In genomic region chr12:57966536-57966935, GRCh38 we compare ENCODE assay signal across 29 cellular contexts. TPM values are rescaled to one million over a fixed set of nuclear protein-coding genes. Genes with fewer than 3 reads are reported as not detected.
DNase-seq lines count a peak whose midpoint lies in the region; ATAC-seq, FAIRE-seq and TF ChIP-seq lines count a peak whose summit lies in the region.
"Had no signal": no experiment of that assay in that cellular context is flagged by ENCODE, and none has a peak within 500 bp of the region (broad histone marks: within the 10 kb centered on the region; RNA-seq: fewer than 3 reads in every experiment).

No MANE protein-coding gene starts in this region.

- POLR2A ChIA-PET in HepG2 (lab: Yijun Ruan, JAX) (interaction anchor here (1.2 kb wide), 1 partner anchor 25 kb away, joined by 8 read pairs; the partner anchor contains the start of gene ATP23), HEK293 (lab: Yijun Ruan, JAX) (no interaction called here), K562 (lab: Yijun Ruan, JAX) (interaction anchor here (0.7 kb wide), 1 partner anchor 1883 kb away, joined by 3 read pairs; no protein-coding TSS in a partner anchor)

- CTCF ChIA-PET in HepG2 (lab: Yijun Ruan, JAX; ENCODE audit: low intra/inter-chr PET ratio, low total read pairs): no interaction called here
- CTCF ChIA-PET in HEK293 (lab: Yijun Ruan, JAX): interaction anchor here (0.6 kb wide), 1 partner anchor 24 kb away, joined by 3 read pairs; no protein-coding TSS in a partner anchor
- CTCF ChIA-PET in K562 (lab: Yijun Ruan, JAX; ENCODE audit: low intra/inter-chr PET ratio): no interaction called here

- H3K4me2 ChIP-seq in HepG2 (ENCODE audit: low read depth, low read length) (peak overlapping the region; percentile 74), K562 (ENCODE audit: insufficient read depth, low read length) (no peak overlapping the region)
- H3K4me2 ChIP-seq: BLaER1; BLaER1 treated with 17β-estradiol and CSF1 and Interleukin-3, amounts not matched to agents 10 nM and 100 nM had no signal

- BruUV-seq in HepG2 (replicated peaks; lab: Mats Ljungman, UMichigan): no TSS peak
- no TSS peak for BruUV-seq in K562 (replicated peaks; lab: Mats Ljungman, UMichigan)

- TF ChIP-seq CTCF in HepG2 (CRISPR knock-in tag; IDR thresholded peaks at IDR 0.05) (no peak), right lobe of liver (IDR thresholded peaks at IDR 0.05) (no peak), HEK293 (tag by site-specific recombination; IDR thresholded peaks at IDR 0.05) (no peak), K562 (IDR thresholded peaks at IDR 0.05 in 2 of 3, conservative IDR thresholded peaks at IDR 0.05 in 1 of 3; ENCODE audit: insufficient read depth in 2 of 3, low read depth in 1 of 3, low read length in 3 of 3) (no peak)

- no peak for ATAC-seq in HepG2
- ATAC-seq in right lobe of liver: no peak
- peak; percentile 29; the same call in 2 of the 3 replicates for ATAC-seq in K562
- ATAC-seq in GM18519 (IDR thresholded peaks at IDR 0.05; ENCODE audit: low FRiP score, unreplicated experiment): no peak
- no peak for ATAC-seq in HG03457 (IDR thresholded peaks at IDR 0.05; ENCODE audit: unreplicated experiment)
- ATAC-seq: A549; CD8-positive, alpha-beta T cell had no signal

- no peak overlapping the region for H3K27ac ChIP-seq in HepG2 (ENCODE audit: extremely low read length, insufficient read depth, low read length)
- no peak overlapping the region for H3K27ac ChIP-seq in right lobe of liver
- no peak overlapping the region for H3K27ac ChIP-seq in HEK293 (ENCODE audit: extremely low read depth, low read depth, low read length)
- no peak overlapping the region for H3K27ac ChIP-seq in K562 (ENCODE audit: extremely low read depth, low read depth, low read length)
- H3K27ac ChIP-seq: 22Rv1; A549; BLaER1; BLaER1 treated with 17β-estradiol and CSF1 and Interleukin-3, amounts not matched to agents 10 nM and 100 nM; C4-2B had no signal

- no peak for DNase-seq in HepG2 (ENCODE audit: low spot score)
- DNase-seq in right lobe of liver: no peak
- DNase-seq in K562 (ENCODE audit: extremely low read depth in 1 of 4, low spot score in 3 of 4): no peak
- DNase-seq: 8988T; ACHN; AML-193; BE2C; C1 segment of cervical spinal cord; Caco-2; Calu3; CD4-positive, alpha-beta memory T cell; CD4-positive, alpha-beta T cell; CD4-positive, CD25-positive, alpha-beta regulatory T cell; CD8-positive, alpha-beta memory T cell; CD8-positive, alpha-beta T cell; COR-L47; DMS 273 treated with DMSO at 0.1 percent for 48 hours; DMS153; EL had no signal

- no peak for FAIRE-seq in HepG2 (lab: Jason Lieb, UNC)
- no peak for FAIRE-seq in K562 (lab: Jason Lieb, UNC)
- FAIRE-seq: A204.1, A549, D721Med had no signal

- TF ChIP-seq RAD21 in HepG2 (CRISPR knock-in tag; IDR thresholded peaks at IDR 0.05) (no peak), K562 (CRISPR knock-in tag; conservative IDR thresholded peaks at IDR 0.05 in 1 of 2, IDR thresholded peaks at IDR 0.05 in 1 of 2) (no peak)

- peaks cover 17% of the 10 kb centered on the region; the same call in 1 of the 2 replicates for H3K4me1 ChIP-seq in HepG2 (ENCODE audit: insufficient read depth, low read length)
- no peaks in the 10 kb centered on the region for H3K4me1 ChIP-seq in right lobe of liver
- no peaks in the 10 kb centered on the region for H3K4me1 ChIP-seq in HEK293 (ENCODE audit: control insufficient read depth, insufficient read depth, low read length)
- H3K4me1 ChIP-seq in K562 (replicated peaks in 1 of 2; ENCODE audit: control insufficient read depth in 2 of 2, insufficient read depth in 2 of 2, low read length in 2 of 2): no peaks in the 10 kb centered on the region
- H3K4me1 ChIP-seq: A549, BE2C, Caco-2 had no signal

- H4K20me1 ChIP-seq in HepG2 (ENCODE audit: insufficient read depth, low read length) (no peaks in the 10 kb centered on the region), K562 (replicated peaks; ENCODE audit: control insufficient read depth, insufficient read depth, low read length) (no peaks in the 10 kb centered on the region)
- H4K20me1 ChIP-seq: BLaER1; BLaER1 treated with 17β-estradiol and CSF1 and Interleukin-3, amounts not matched to agents 10 nM and 100 nM had no signal

- H3K36me3 ChIP-seq in HepG2 (replicated peaks in 1 of 2; ENCODE audit: control insufficient read depth in 1 of 2, insufficient read depth in 2 of 2, low read length in 2 of 2): no peaks in the 10 kb centered on the region
- no peaks in the 10 kb centered on the region for H3K36me3 ChIP-seq in right lobe of liver
- no peaks in the 10 kb centered on the region for H3K36me3 ChIP-seq in HEK293 (ENCODE audit: control insufficient read depth in 2 of 2, insufficient read depth in 1 of 2, low read length in 2 of 2)
- no peaks in the 10 kb centered on the region for H3K36me3 ChIP-seq in K562 (ENCODE audit: control insufficient read depth, insufficient read depth, low read length)
- H3K36me3 ChIP-seq: BE2C; BLaER1; BLaER1 treated with 17β-estradiol and CSF1 and Interleukin-3, amounts not matched to agents 10 nM and 100 nM had no signal

- no peak for TF ChIP-seq POLR2A in HepG2 (IDR thresholded peaks at IDR 0.05; ENCODE audit: insufficient read depth in 1 of 2, low read depth in 2 of 2, low read length in 2 of 2)
- no peak for TF ChIP-seq POLR2A in right lobe of liver (IDR thresholded peaks at IDR 0.05)
- no peak for TF ChIP-seq POLR2A in K562 (conservative IDR thresholded peaks at IDR 0.05)

- no peaks in the 10 kb centered on the region for H3K9me1 ChIP-seq in K562 (ENCODE audit: control insufficient read depth, insufficient read depth, low read length)

- H3K4me3 ChIP-seq in HepG2 (replicated peaks in 1 of 3; ENCODE audit: insufficient read depth in 1 of 3, low read depth in 2 of 3, low read length in 3 of 3) (no peak overlapping the region), right lobe of liver (no peak overlapping the region), HEK293 (ENCODE audit: low read depth, low read length) (no peak overlapping the region), K562 (no peak overlapping the region)
- H3K4me3 ChIP-seq: A549; BLaER1; BLaER1 treated with 17β-estradiol and CSF1 and Interleukin-3, amounts not matched to agents 10 nM and 100 nM had no signal

- H3K79me2 ChIP-seq in HepG2 (ENCODE audit: insufficient read depth, low read length) (no peaks in the 10 kb centered on the region), K562 (ENCODE audit: control insufficient read depth, insufficient read depth, low read length) (no peaks in the 10 kb centered on the region)

- no peak overlapping the region for H2AFZ ChIP-seq in HepG2 (ENCODE audit: low read length)
- no peak overlapping the region for H2AFZ ChIP-seq in K562 (ENCODE audit: low read depth, low read length)

- in situ Hi-C loops in HepG2 (cut with HindIII; ENCODE audit: extremely low pct_ligation_motif_present, low pct_unique_long_range_greater_than_20kb) (no loop called here), K562 (cut with MboI) (no loop called here)

- H3K27me3 ChIP-seq in HepG2 (ENCODE audit: control insufficient read depth in 1 of 2, insufficient read depth in 2 of 2, low read length in 2 of 2) (no peaks in the 10 kb centered on the region), right lobe of liver (no peaks in the 10 kb centered on the region), K562 (ENCODE audit: control insufficient read depth in 2 of 2, insufficient read depth in 2 of 2, low read length in 2 of 2) (no peaks in the 10 kb centered on the region)
- H3K27me3 ChIP-seq: BLaER1; BLaER1 treated with 17β-estradiol and CSF1 and Interleukin-3, amounts not matched to agents 10 nM and 100 nM had no signal

- intact Hi-C loops in HepG2 (cut with micrococcal nuclease; ENCODE audit: unreplicated experiment): no loop called here
- intact Hi-C loops in right lobe of liver (cut with DNase I): no loop called here
- intact Hi-C loops in K562 (cut with micrococcal nuclease): no loop called here

- H3K9ac ChIP-seq in HepG2 (ENCODE audit: insufficient read depth, low read depth, low read length) (no peak overlapping the region), K562 (ENCODE audit: insufficient read depth in 1 of 2, low read depth in 2 of 2, low read length in 2 of 2) (no peak overlapping the region)
- H3K9ac ChIP-seq: BLaER1; BLaER1 treated with 17β-estradiol and CSF1 and Interleukin-3, amounts not matched to agents 10 nM and 100 nM had no signal

- TF ChIP-seq EP300 in HepG2 (IDR thresholded peaks at IDR 0.05; ENCODE audit: low read depth in 2 of 2, low read length in 2 of 2) (no peak), HepG2 (CRISPR knock-in tag; IDR thresholded peaks at IDR 0.05; ENCODE audit: borderline replicate concordance) (no peak), K562 (IDR thresholded peaks at IDR 0.05; ENCODE audit: low read length) (no peak)

- H3K9me3 ChIP-seq in HepG2 (ENCODE audit: low read length): no peaks in the 10 kb centered on the region
- peaks cover 0 to 8% (median 3%) of the 10 kb centered on the region in 4 donors for H3K9me3 ChIP-seq in right lobe of liver
- no peaks in the 10 kb centered on the region for H3K9me3 ChIP-seq in HEK293 (ENCODE audit: control insufficient read depth, insufficient read depth, low read depth, low read length)
- H3K9me3 ChIP-seq in K562 (replicated peaks; ENCODE audit: control insufficient read depth, insufficient read depth, low read depth, low read length): no peaks in the 10 kb centered on the region; the same call in 1 of the 2 replicates
- H3K9me3 ChIP-seq: BE2C, Caco-2 had no signal

RNA-seq across cellular contexts. Expression of gene ATP23, which starts 25.2 kb away (rescaled TPM):
- total RNA-seq in HepG2 (2016; rRNA removed; fragmentation: Illumina TruSeq; extraction: Trizol) (12.1 and 13.1 TPM in 2 replicates), right lobe of liver (1 to 10 TPM; 2.2 to 7.9 (median 3.5) TPM), K562 (2014; rRNA removed) (21.3 and 32.6 TPM in 2 replicates), K562 (2014; rRNA removed; fragmentation: Illumina TruSeq; extraction: Trizol) (28.5 and 32.8 TPM in 2 replicates), K562 (2015; rRNA removed; fragmentation: Illumina TruSeq; extraction: Trizol) (33.6 and 33.9 TPM in 2 replicates), K562 (2021) (20.8 and 21.4 TPM in 2 replicates)
- total RNA-seq in HepG2 (2016; cell fraction: cytosol; rRNA removed; fragmentation: Illumina TruSeq; extraction: Trizol; ENCODE audit: low read depth): 24.3 and 27.9 TPM in 2 replicates
- total RNA-seq in HepG2 (2016; cell fraction: insoluble cytoplasmic fraction; rRNA removed; fragmentation: Illumina TruSeq; extraction: Trizol): 14.7 and 15.5 TPM in 2 replicates
- total RNA-seq in HepG2 (2016; cell fraction: membrane; rRNA removed; fragmentation: Illumina TruSeq; extraction: Trizol): 27.9 and 34.5 TPM in 2 replicates
- 3.4 and 6.2 TPM in 2 replicates for total RNA-seq in HepG2 (2016; cell fraction: nucleus; rRNA removed; fragmentation: Illumina TruSeq; extraction: Trizol)
- polyA plus RNA-seq in HepG2 (2011; rRNA removed) (11.4 and 14.7 TPM in 2 replicates), K562 (2011; rRNA removed) (38.5 and 53.7 TPM in 2 replicates), K562 (2014; fragmentation: Illumina TruSeq; extraction: Trizol) (35.2 and 37.0 TPM in 2 replicates), K562 (2014; fragmentation: Nextera tagmentation; extraction: Ambion mirVana) (10 to 100 TPM in 1 of 2 experiments, 1 to 10 TPM in 1; 8.3 to 12.4 TPM), K562 (2014; rRNA removed) (31.9 and 32.8 TPM in 2 replicates)
- 11.9 and 15.5 TPM in 2 replicates for polyA plus RNA-seq in HepG2 (2011; cell fraction: cytosol; rRNA removed)
- 5.3 and 6.3 TPM in 2 replicates for polyA plus RNA-seq in HepG2 (2011; cell fraction: nucleus; rRNA removed)
- 4.8 and 9.6 TPM in 2 replicates for polyA plus RNA-seq in HepG2 (2012)
- polyA plus RNA-seq in HepG2 (2016; cell fraction: cytosol; fragmentation: Illumina TruSeq; extraction: Trizol; ENCODE audit: low read depth): 34.8 and 37.5 TPM in 2 replicates
- polyA plus RNA-seq in HepG2 (2016; cell fraction: insoluble cytoplasmic fraction; fragmentation: Illumina TruSeq; extraction: Trizol; ENCODE audit: low read depth): 12.6 and 13.2 TPM in 2 replicates
- polyA plus RNA-seq in HepG2 (2016; cell fraction: membrane; fragmentation: Illumina TruSeq; extraction: Trizol; ENCODE audit: low read depth): 23.8 and 26.9 TPM in 2 replicates
- polyA plus RNA-seq in HepG2 (2016; cell fraction: nucleus; fragmentation: Illumina TruSeq; extraction: Trizol; ENCODE audit: insufficient read depth, low read depth): 8.7 and 11.7 TPM in 2 replicates
- polyA minus RNA-seq in HepG2 (2011; rRNA and poly(A)+ RNA removed; ENCODE audit: low replicate concordance): 5.1 and 5.7 TPM in 2 replicates
- 6.1 and 7.6 TPM in 2 replicates for polyA minus RNA-seq in HepG2 (2011; cell fraction: cytosol; rRNA and poly(A)+ RNA removed)
- polyA minus RNA-seq in HepG2 (2011; cell fraction: nucleus; rRNA and poly(A)+ RNA removed): 1.4 and 3.5 TPM in 2 replicates
- total RNA-seq in K562 (2011; cell fraction: chromatin; rRNA removed; ENCODE audit: low replicate concordance): 4.7 and 8.2 TPM in 2 replicates
- 3.4 and 5.2 TPM in 2 replicates for total RNA-seq in K562 (2011; cell fraction: nucleolus; rRNA removed)
- 5.9 and 8.9 TPM in 2 replicates for total RNA-seq in K562 (2011; cell fraction: nucleoplasm; rRNA removed)
- 25.6 and 40.5 TPM in 2 replicates for polyA plus RNA-seq in K562 (2011; cell fraction: cytosol; rRNA removed)
- 21.0 and 23.6 TPM in 2 replicates for polyA plus RNA-seq in K562 (2011; cell fraction: nucleus; rRNA removed)
- polyA plus RNA-seq in K562 (2012): 19.0 and 20.4 TPM in 2 replicates
- polyA minus RNA-seq in K562 (2011; rRNA and poly(A)+ RNA removed): 12.0 and 19.2 TPM in 2 replicates
- 3.4 and 18.2 TPM in 2 replicates for polyA minus RNA-seq in K562 (2011; cell fraction: cytosol; rRNA and poly(A)+ RNA removed)
- polyA minus RNA-seq in K562 (2011; cell fraction: nucleus; rRNA and poly(A)+ RNA removed): 6.5 and 7.6 TPM in 2 replicates
